In genomic region chr6:69231983-69232382, GRCh38 we compare ENCODE assay signal across 18 cellular contexts.
DNase-seq lines count a peak whose midpoint lies in the region; ATAC-seq and TF ChIP-seq lines count a peak whose summit lies in the region.
"Had no signal": no experiment of that assay in that cellular context is flagged by ENCODE, and none has a peak within 500 bp of the region (broad histone marks: within the 10 kb centered on the region; RNA-seq: fewer than 3 reads in every experiment).

No MANE protein-coding gene starts in this region.

- H4K20me1 ChIP-seq in SK-N-SH (ENCODE audit: insufficient read depth), result no peaks in the 10 kb centered on the region

- peak overlapping the region; percentile 91 for H3K4me3 Mint-ChIP-seq in glutamatergic neuron (ENCODE audit: unreplicated experiment)
- no peak overlapping the region for H3K4me3 Mint-ChIP-seq in CD4-positive, alpha-beta T cell
- H3K4me3 Mint-ChIP-seq: T-cell had no signal

- H3K4me2 ChIP-seq in SK-N-SH, result no peak overlapping the region
- H3K4me2 ChIP-seq: KMS-11 had no signal

- no peaks in the 10 kb centered on the region for H3K27me3 ChIP-seq in SK-N-SH (ENCODE audit: insufficient read depth)
- H3K27me3 ChIP-seq in CD4-positive, alpha-beta T cell (ENCODE audit: control insufficient read depth, insufficient read depth, low read length), result no peaks in the 10 kb centered on the region
- H3K27me3 ChIP-seq: Peyer's patch had no signal

- peak in 1 of 2 experiments; percentile 38; a peak in 1 of 4 replicates for TF ChIP-seq EP300 in SK-N-SH (IDR thresholded peaks at IDR 0.05; ENCODE audit: borderline replicate concordance in 1 of 2, low read depth in 1 of 2, low read length in 1 of 2)

- H3K4me3 ChIP-seq in SK-N-SH (ENCODE audit: low read depth in 2 of 2, low read length in 1 of 2), result peak overlapping the region in 1 of 2 experiments; percentile 43; a peak in 1 of 4 replicates
- H3K4me3 ChIP-seq: Peyer's patch had no signal

- no peak overlapping the region for H2AFZ ChIP-seq in SK-N-SH (ENCODE audit: low read depth)

- H3K9me3 ChIP-seq in SK-N-SH, result no peaks in the 10 kb centered on the region
- no peaks in the 10 kb centered on the region for H3K9me3 ChIP-seq in CD4-positive, alpha-beta T cell (ENCODE audit: control insufficient read depth, low read length)
- H3K9me3 ChIP-seq: Peyer's patch had no signal

- CTCF ChIA-PET in SK-N-SH (lab: Yijun Ruan, JAX), result interaction anchor here (0.6 to 1.4 kb wide), 5 partner anchors 32 to 646 kb away, joined by 3 to 5 read pairs (median 4); no protein-coding TSS in a partner anchor
- CTCF ChIA-PET in CD4-positive, alpha-beta T cell (lab: Charles Lee), result no interaction called here

- no peaks in the 10 kb centered on the region for H3K36me3 Mint-ChIP-seq in glutamatergic neuron (ENCODE audit: unreplicated experiment)
- no peaks in the 10 kb centered on the region for H3K36me3 Mint-ChIP-seq in CD4-positive, alpha-beta T cell (ENCODE audit: low read depth)
- H3K36me3 Mint-ChIP-seq: T-cell had no signal

- no peaks in the 10 kb centered on the region for H3K36me3 ChIP-seq in SK-N-SH (replicated peaks in 1 of 2; ENCODE audit: control insufficient read depth in 1 of 2, insufficient read depth in 2 of 2, low read length in 1 of 2)
- H3K36me3 ChIP-seq: Peyer's patch had no signal

- H3K27ac ChIP-seq in SK-N-SH (ENCODE audit: low read depth in 2 of 2, low read length in 1 of 2), result peak overlapping the region in 1 of 2 experiments; percentile 95; a peak in 2 of 4 replicates
- H3K27ac ChIP-seq in CD4-positive, alpha-beta T cell (ENCODE audit: low read depth, low read length), result no peak overlapping the region
- H3K27ac ChIP-seq: C4-2B, HL-60, KMS-11, Peyer's patch had no signal

- H3K4me1 ChIP-seq in SK-N-SH (ENCODE audit: control insufficient read depth in 1 of 2, insufficient read depth in 2 of 2, low read depth in 1 of 2, low read length in 1 of 2), result peaks cover 0 to 11% of the 10 kb centered on the region in 2 experiments; a peak in 2 of 4 replicates
- H3K4me1 ChIP-seq: Peyer's patch had no signal

- H3K9me2 ChIP-seq in SK-N-SH, result no peaks in the 10 kb centered on the region

- H3K9me3 Mint-ChIP-seq in glutamatergic neuron (ENCODE audit: unreplicated experiment), result peaks cover 1% of the 10 kb centered on the region
- peaks cover 10% of the 10 kb centered on the region for H3K9me3 Mint-ChIP-seq in CD4-positive, alpha-beta T cell

- POLR2A ChIA-PET in SK-N-SH (lab: Yijun Ruan, JAX), result no interaction called here
- POLR2A ChIA-PET in CD4-positive, alpha-beta T cell (lab: Charles Lee), result no interaction called here

- DNase-seq in SK-N-SH (peak; percentile 18), NCI-H69 (lab: John Stamatoyannopoulos, UW) (peak; percentile 33), glutamatergic neuron (no peak), NCI-H510A (lab: John Stamatoyannopoulos, UW) (no peak), medulla oblongata (ENCODE audit: extremely low spot score) (no peak)
- DNase-seq in CD4-positive, alpha-beta T cell, result no peak
- DNase-seq: DMS79; H7; MV-4-11; NCI-H187; NCI-H446; NK-92 treated with Interleukin-12 subunit alpha and Interleukin-12 subunit beta, amount 100 ng/mL, for 24 hours; Peyer's patch; T-cell had no signal

- H3K4me1 Mint-ChIP-seq in glutamatergic neuron (ENCODE audit: low read depth, unreplicated experiment), result peaks cover 11% of the 10 kb centered on the region
- H3K4me1 Mint-ChIP-seq in CD4-positive, alpha-beta T cell (ENCODE audit: low read depth), result no peaks in the 10 kb centered on the region
- H3K4me1 Mint-ChIP-seq: T-cell had no signal

- no peak for ATAC-seq in SK-N-SH treated with all-trans-retinoic acid at 6 μM for 48 hours
- ATAC-seq in CD4-positive, alpha-beta T cell (ENCODE audit: poor library complexity), result no peak
- ATAC-seq: T-cell had no signal

- no peak for TF ChIP-seq CTCF in SK-N-SH (IDR thresholded peaks at IDR 0.05)
- no peak for TF ChIP-seq CTCF in glutamatergic neuron (IDR thresholded peaks at IDR 0.05; ENCODE audit: partially characterized antibody, unreplicated experiment)
- TF ChIP-seq CTCF in CD4-positive, alpha-beta T cell (IDR thresholded peaks at IDR 0.05), result no peak

- no peak for TF ChIP-seq RAD21 in SK-N-SH (IDR thresholded peaks at IDR 0.05; ENCODE audit: low read length)

- no peak overlapping the region for H3K9ac ChIP-seq in SK-N-SH
- H3K9ac ChIP-seq: KMS-11 had no signal

- no peaks in the 10 kb centered on the region for H3K27me3 Mint-ChIP-seq in glutamatergic neuron (ENCODE audit: unreplicated experiment)
- H3K27me3 Mint-ChIP-seq in CD4-positive, alpha-beta T cell, result no peaks in the 10 kb centered on the region
- H3K27me3 Mint-ChIP-seq: T-cell had no signal

- no peaks in the 10 kb centered on the region for H3K79me2 ChIP-seq in SK-N-SH (ENCODE audit: insufficient read depth)

- intact Hi-C loops in CD4-positive, alpha-beta T cell (cut with DNase I, micrococcal nuclease), result no loop called here

- peak overlapping the region; percentile 72 for H3K27ac Mint-ChIP-seq in glutamatergic neuron (ENCODE audit: unreplicated experiment)
- H3K27ac Mint-ChIP-seq in CD4-positive, alpha-beta T cell, result no peak overlapping the region
- H3K27ac Mint-ChIP-seq: T-cell had no signal

- WGBS in SK-N-SH (ENCODE audit: low lambda C conversion rate), result 0% methylated on average over 3 of the region's 3 CpGs

- H3F3A ChIP-seq in SK-N-SH (replicated peaks; ENCODE audit: insufficient read depth), result no peaks in the 10 kb centered on the region

TF ChIP-seq in SK-N-SH, 30 proteins besides CTCF, POLR2A, EP300 and RAD21 (continues in another document):
- TF ChIP-seq JUND (IDR thresholded peaks at IDR 0.05) (no peak), GATA2 (CRISPR knock-in tag; IDR thresholded peaks at IDR 0.05) (peak; percentile 33), POLR2AphosphoS5 (IDR thresholded peaks at IDR 0.05; ENCODE audit: low read depth, low read length) (no peak), MXI1 (IDR thresholded peaks at IDR 0.05; ENCODE audit: low read depth, low read length) (peak; percentile 58), RCOR1 (IDR thresholded peaks at IDR 0.05; ENCODE audit: low read length) (no peak), SMC3 (IDR thresholded peaks at IDR 0.05; ENCODE audit: low read depth, low read length) (no peak)
- TF ChIP-seq, protein P1, sequence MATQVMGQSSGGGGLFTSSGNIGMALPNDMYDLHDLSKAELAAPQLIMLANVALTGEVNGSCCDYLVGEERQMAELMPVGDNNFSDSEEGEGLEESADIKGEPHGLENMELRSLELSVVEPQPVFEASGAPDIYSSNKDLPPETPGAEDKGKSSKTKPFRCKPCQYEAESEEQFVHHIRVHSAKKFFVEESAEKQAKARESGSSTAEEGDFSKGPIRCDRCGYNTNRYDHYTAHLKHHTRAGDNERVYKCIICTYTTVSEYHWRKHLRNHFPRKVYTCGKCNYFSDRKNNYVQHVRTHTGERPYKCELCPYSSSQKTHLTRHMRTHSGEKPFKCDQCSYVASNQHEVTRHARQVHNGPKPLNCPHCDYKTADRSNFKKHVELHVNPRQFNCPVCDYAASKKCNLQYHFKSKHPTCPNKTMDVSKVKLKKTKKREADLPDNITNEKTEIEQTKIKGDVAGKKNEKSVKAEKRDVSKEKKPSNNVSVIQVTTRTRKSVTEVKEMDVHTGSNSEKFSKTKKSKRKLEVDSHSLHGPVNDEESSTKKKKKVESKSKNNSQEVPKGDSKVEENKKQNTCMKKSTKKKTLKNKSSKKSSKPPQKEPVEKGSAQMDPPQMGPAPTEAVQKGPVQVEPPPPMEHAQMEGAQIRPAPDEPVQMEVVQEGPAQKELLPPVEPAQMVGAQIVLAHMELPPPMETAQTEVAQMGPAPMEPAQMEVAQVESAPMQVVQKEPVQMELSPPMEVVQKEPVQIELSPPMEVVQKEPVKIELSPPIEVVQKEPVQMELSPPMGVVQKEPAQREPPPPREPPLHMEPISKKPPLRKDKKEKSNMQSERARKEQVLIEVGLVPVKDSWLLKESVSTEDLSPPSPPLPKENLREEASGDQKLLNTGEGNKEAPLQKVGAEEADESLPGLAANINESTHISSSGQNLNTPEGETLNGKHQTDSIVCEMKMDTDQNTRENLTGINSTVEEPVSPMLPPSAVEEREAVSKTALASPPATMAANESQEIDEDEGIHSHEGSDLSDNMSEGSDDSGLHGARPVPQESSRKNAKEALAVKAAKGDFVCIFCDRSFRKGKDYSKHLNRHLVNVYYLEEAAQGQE (IDR thresholded peaks at IDR 0.05; ENCODE audit: low read depth, low read length), result no peak

TF ChIP-seq in SK-N-SH treated with all-trans-retinoic acid at 6 μM for 48 hours, 23 proteins besides CTCF, POLR2A, EP300 and RAD21:
- TF ChIP-seq TOX (CRISPR knock-in tag; IDR thresholded peaks at IDR 0.05; ENCODE audit: borderline replicate concordance) (no peak), BACH2 (CRISPR knock-in tag; IDR thresholded peaks at IDR 0.05; ENCODE audit: borderline replicate concordance) (no peak)
TF ChIP-seq in SK-N-SH treated with all-trans-retinoic acid at 6 μM for 48 hours: peak in this region for 0.

Comparison
In these comparisons a context has a peak if more than half of its experiments do, and no peak if none do; other contexts are left out.
1. DNase-seq: peak in SK-N-SH (single experiment) and NCI-H69 (single experiment); none in glutamatergic neuron (single experiment), CD4-positive, alpha-beta T cell (0 of 10), NCI-H510A (single experiment) and medulla oblongata (single experiment).